Comparison of ENCODE assay signal across 25 cellular contexts in the genomic region with DNA sequence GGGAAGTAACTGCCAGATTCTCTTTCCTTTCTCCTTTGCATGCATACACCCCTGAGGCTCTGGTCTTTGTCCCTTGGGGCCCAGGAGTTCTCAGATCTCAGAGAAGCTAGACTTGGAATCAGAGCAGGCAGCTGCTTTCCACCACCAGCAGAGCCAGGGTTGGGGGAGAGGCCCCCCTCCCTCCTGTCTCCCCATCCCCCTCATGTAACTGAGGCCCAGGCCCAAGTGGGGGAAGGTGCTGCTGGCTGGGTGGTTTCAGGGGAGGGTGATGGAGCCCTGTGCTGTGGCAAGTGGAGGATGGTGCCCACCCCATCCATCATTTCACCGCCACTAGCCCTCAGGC. TPM values are rescaled to one million over a fixed set of nuclear protein-coding genes. Genes with fewer than 3 reads are reported as not detected.
A peak's percentile ranks its signal among the peaks of the same experiment; 100 is the strongest.
DNase-seq lines count a peak whose midpoint lies in the region; ATAC-seq and TF ChIP-seq lines count a peak whose summit lies in the region.
"Had no signal": no experiment of that assay in that cellular context is flagged by ENCODE, and none has a peak within 500 bp of the region (broad histone marks: within the 10 kb centered on the region; RNA-seq: fewer than 3 reads in every experiment).

No MANE protein-coding gene starts in this region.

- intact Hi-C loops in A673 (cut with micrococcal nuclease; ENCODE audit: unreplicated experiment) (no loop called here), lower lobe of right lung (cut with DNase I) (no loop called here)

- H3K27ac ChIP-seq in A673 (ENCODE audit: low read depth, low read length, poor library complexity, severe bottlenecking), result peak overlapping the region; percentile 72
- no peak overlapping the region for H3K27ac ChIP-seq in HUES6 (ENCODE audit: low read depth, low read length)
- H3K27ac ChIP-seq in lower lobe of right lung, result no peak overlapping the region
- H3K27ac ChIP-seq: A549, C4-2B, esophagus squamous epithelium, upper lobe of right lung had no signal

- H3K27me3 Mint-ChIP-seq in WTC11 (ENCODE audit: low read depth), result peaks cover 23% of the 10 kb centered on the region
- H3K27me3 Mint-ChIP-seq in activated CD4-positive, alpha-beta memory T cell treated with anti-CD3 and anti-CD28 coated beads, Interleukin-2, amount 10 ng/mL, durations not matched to agents 7 days and 5 days, result peaks cover 21% of the 10 kb centered on the region
- H3K27me3 Mint-ChIP-seq: activated CD4-positive, alpha-beta memory T cell treated with anti-CD3 and anti-CD28 coated beads for 36 hours had no signal

- H3K36me3 ChIP-seq in A673 (ENCODE audit: insufficient read depth, low read length, poor library complexity, severe bottlenecking) (peaks cover 21% of the 10 kb centered on the region), HUES6 (ENCODE audit: control insufficient read depth, insufficient read depth, low read length) (peaks cover 15% of the 10 kb centered on the region), mucosa of stomach (ENCODE audit: control insufficient read depth, insufficient read depth, low read length) (peaks cover 16% of the 10 kb centered on the region), lower lobe of right lung (peaks cover 31% of the 10 kb centered on the region)

- POLR2A ChIA-PET in A673 (lab: Charles Lee; ENCODE audit: low non-redundant PET) (interaction anchor here (0.6 kb wide), 1 partner anchor 18 kb away, joined by 3 read pairs; no protein-coding TSS in a partner anchor), WTC11 (lab: Charles Lee) (no interaction called here)
- POLR2A ChIA-PET in activated CD4-positive, alpha-beta memory T cell treated with anti-CD3 and anti-CD28 coated beads, Interleukin-2, amount 10 ng/mL, durations not matched to agents 7 days and 5 days (lab: Charles Lee), result no interaction called here

- H3K36me3 Mint-ChIP-seq in WTC11, result peaks cover 15% of the 10 kb centered on the region
- H3K36me3 Mint-ChIP-seq in activated CD4-positive, alpha-beta memory T cell treated with anti-CD3 and anti-CD28 coated beads, Interleukin-2, amount 10 ng/mL, durations not matched to agents 7 days and 5 days (ENCODE audit: low read depth), result peaks cover 5% of the 10 kb centered on the region

- H3K9me3 Mint-ChIP-seq in WTC11, result no peaks in the 10 kb centered on the region
- no peaks in the 10 kb centered on the region for H3K9me3 Mint-ChIP-seq in activated CD4-positive, alpha-beta memory T cell treated with anti-CD3 and anti-CD28 coated beads, Interleukin-2, amount 10 ng/mL, durations not matched to agents 7 days and 5 days
- H3K9me3 Mint-ChIP-seq: activated CD4-positive, alpha-beta memory T cell treated with anti-CD3 and anti-CD28 coated beads for 36 hours; activated naive CD4-positive, alpha-beta T cell treated with anti-CD3 and anti-CD28 coated beads for 36 hours; T-helper 1 cell treated with Interleukin-12 subunit alpha and Interleukin-12 subunit beta and Interleukin-4 antibody, amounts not matched to agents 30 μg/mL and 1 μg/mL, for 36 hours had no signal

- BruUV-seq in A673 (replicated peaks; lab: Mats Ljungman, UMichigan), result no TSS peak

- no peaks in the 10 kb centered on the region for H3K27me3 ChIP-seq in A673 (replicated peaks; ENCODE audit: insufficient read depth, low read depth, low read length, poor library complexity)
- peaks cover 38% of the 10 kb centered on the region for H3K27me3 ChIP-seq in HUES6 (ENCODE audit: control insufficient read depth, insufficient read depth, low read length)
- no peaks in the 10 kb centered on the region for H3K27me3 ChIP-seq in mucosa of stomach (ENCODE audit: control insufficient read depth, insufficient read depth, low read length)
- no peaks in the 10 kb centered on the region for H3K27me3 ChIP-seq in lower lobe of right lung (ENCODE audit: low read depth)
- H3K27me3 ChIP-seq: esophagus squamous epithelium, upper lobe of right lung had no signal

- peaks cover 44% of the 10 kb centered on the region for H3K4me1 ChIP-seq in A673 (ENCODE audit: insufficient read depth, low read length, poor library complexity, severe bottlenecking)
- H3K4me1 ChIP-seq in HUES6 (ENCODE audit: control insufficient read depth, insufficient read depth, low read length), result peaks cover 42% of the 10 kb centered on the region
- peaks cover 59% of the 10 kb centered on the region for H3K4me1 ChIP-seq in mucosa of stomach (ENCODE audit: control insufficient read depth, insufficient read depth, low read length)
- H3K4me1 ChIP-seq in lower lobe of right lung, result peaks cover 30% of the 10 kb centered on the region

- no peak for TF ChIP-seq CTCF in A673 (conservative IDR thresholded peaks at IDR 0.05; ENCODE audit: low read depth, low read length)
- TF ChIP-seq CTCF in WTC11 (IDR thresholded peaks at IDR 0.05), result no peak
- no peak for TF ChIP-seq CTCF in lower lobe of right lung (IDR thresholded peaks at IDR 0.05)

- H3K9ac ChIP-seq in HUES6 (ENCODE audit: low read length) (no peak overlapping the region), mucosa of stomach (ENCODE audit: low read length) (peak overlapping the region; percentile 25)

- peak overlapping the region; percentile 67 for H3K27ac Mint-ChIP-seq in WTC11
- H3K27ac Mint-ChIP-seq in activated CD4-positive, alpha-beta memory T cell treated with anti-CD3 and anti-CD28 coated beads, Interleukin-2, amount 10 ng/mL, durations not matched to agents 7 days and 5 days, result no peak overlapping the region
- H3K27ac Mint-ChIP-seq: activated CD4-positive, alpha-beta memory T cell treated with anti-CD3 and anti-CD28 coated beads for 36 hours; activated naive CD4-positive, alpha-beta T cell treated with anti-CD3 and anti-CD28 coated beads for 36 hours; T-helper 1 cell treated with Interleukin-12 subunit alpha and Interleukin-12 subunit beta and Interleukin-4 antibody, amounts not matched to agents 30 μg/mL and 1 μg/mL, for 36 hours had no signal

- H3K4me3 Mint-ChIP-seq in WTC11, result peak overlapping the region; percentile 79
- no peak overlapping the region for H3K4me3 Mint-ChIP-seq in activated CD4-positive, alpha-beta memory T cell treated with anti-CD3 and anti-CD28 coated beads, Interleukin-2, amount 10 ng/mL, durations not matched to agents 7 days and 5 days
- H3K4me3 Mint-ChIP-seq: activated CD4-positive, alpha-beta memory T cell treated with anti-CD3 and anti-CD28 coated beads for 36 hours; activated naive CD4-positive, alpha-beta T cell treated with anti-CD3 and anti-CD28 coated beads for 36 hours; T-helper 1 cell treated with Interleukin-12 subunit alpha and Interleukin-12 subunit beta and Interleukin-4 antibody, amounts not matched to agents 30 μg/mL and 1 μg/mL, for 36 hours had no signal

- H3K9me3 ChIP-seq in A673 (ENCODE audit: low read depth, low read length, poor library complexity, severe bottlenecking) (no peaks in the 10 kb centered on the region), HUES6 (ENCODE audit: control insufficient read depth, insufficient read depth, low read depth, low read length) (no peaks in the 10 kb centered on the region), mucosa of stomach (ENCODE audit: control insufficient read depth, low read length) (no peaks in the 10 kb centered on the region), lower lobe of right lung (no peaks in the 10 kb centered on the region)
- H3K9me3 ChIP-seq: A549, esophagus squamous epithelium, upper lobe of right lung had no signal

- DNase-seq in A673 (ENCODE audit: low spot score) (peak; percentile 87), WTC11 (ENCODE audit: low spot score) (no peak), lower lobe of right lung (no peak), NCI-H2196 treated with DMSO at 0.1 percent for 48 hours (lab: John Stamatoyannopoulos, UW; ENCODE audit: unreplicated experiment) (no peak)
- DNase-seq in activated CD4-positive, alpha-beta memory T cell treated with anti-CD3 and anti-CD28 coated beads, Interleukin-2, amount 10 ng/mL, durations not matched to agents 7 days and 5 days, result no peak
- DNase-seq: activated CD4-positive, alpha-beta memory T cell treated with anti-CD3 and anti-CD28 coated beads for 36 hours; activated naive CD4-positive, alpha-beta T cell treated with anti-CD3 and anti-CD28 coated beads for 36 hours; activated T-cell treated with anti-CD3 and anti-CD28 coated beads, Interleukin-2, amount 50 U/mL, for 1 hour; anterior cingulate cortex; cerebellar nuclear complex; effector memory CD4-positive, alpha-beta T cell; esophagus squamous epithelium; KG1; NCI-H1048; NCI-H2081; NCI-H82; SHP77 treated with DMSO at 0.1 percent for 48 hours; stimulated activated CD4-positive, alpha-beta T cell treated with anti-CD3 and anti-CD28 coated beads, Interleukin-2, amount 100 ng/mL, for 48 hours; upper lobe of right lung had no signal

- H3K4me3 ChIP-seq in A673 (ENCODE audit: low read depth, low read length, poor library complexity, severe bottlenecking) (peak overlapping the region; percentile 17), HUES6 (ENCODE audit: low read depth, low read length) (peak overlapping the region; percentile 13; the same call in 1 of the 2 replicates), mucosa of stomach (ENCODE audit: low read length) (no peak overlapping the region), lower lobe of right lung (no peak overlapping the region)
- H3K4me3 ChIP-seq: A549, esophagus squamous epithelium, upper lobe of right lung had no signal

- ATAC-seq in WTC11 (peak; percentile 42), GM21515 (IDR thresholded peaks at IDR 0.05; ENCODE audit: unreplicated experiment) (no peak), lower lobe of right lung (no peak)
- ATAC-seq: A549 had no signal

- peaks cover 57% of the 10 kb centered on the region for H3K4me1 Mint-ChIP-seq in WTC11
- peaks cover 24% of the 10 kb centered on the region for H3K4me1 Mint-ChIP-seq in activated CD4-positive, alpha-beta memory T cell treated with anti-CD3 and anti-CD28 coated beads, Interleukin-2, amount 10 ng/mL, durations not matched to agents 7 days and 5 days

- CTCF ChIA-PET in A673 (lab: Charles Lee), result interaction anchor here (0.6 kb wide), 1 partner anchor 138 kb away, joined by 3 read pairs; no protein-coding TSS in a partner anchor
- CTCF ChIA-PET in WTC11 (lab: Charles Lee), result interaction anchor here (0.8 to 4.6 kb wide), 9 partner anchors 10 to 195 kb away, joined by 3 to 22 read pairs (median 7); no protein-coding TSS in a partner anchor
- CTCF ChIA-PET in activated CD4-positive, alpha-beta memory T cell treated with anti-CD3 and anti-CD28 coated beads, Interleukin-2, amount 10 ng/mL, durations not matched to agents 7 days and 5 days (lab: Charles Lee), result no interaction called here

TF ChIP-seq in WTC11, 78 proteins besides CTCF, POLR2A, EP300 and RAD21 (continues in another document):
- 0 out of 2 replicates have a peak, but pooled peaks have one; percentile 5 for TF ChIP-seq CREM (CRISPR knock-in tag; IDR thresholded peaks at IDR 0.05)

RNA-seq across cellular contexts. Expression of a gene that starts 16.4 kb away (rescaled TPM):
- total RNA-seq in A673 (2021) (53.9 and 56.7 TPM in 2 replicates), WTC11 (2021) (19.5 to 36.6 TPM (median 19.8 TPM) in 3 replicates), lower lobe of right lung (30.0 TPM)
- total RNA-seq in activated CD4-positive, alpha-beta memory T cell treated with anti-CD3 and anti-CD28 coated beads, Interleukin-2, amount 10 ng/mL, durations not matched to agents 7 days and 5 days, result 1 to 10 TPM; 7.9 to 8.5 TPM

Comparison
In these comparisons a context has a peak if more than half of its experiments do, and no peak if none do; other contexts are left out.
1. H3K4me3 ChIP-seq: peak in A673 (single experiment) and HUES6 (single experiment); none in mucosa of stomach (single experiment) and lower lobe of right lung (single experiment).